ENCODE assay signal across 1 cellular context in the genomic region with DNA sequence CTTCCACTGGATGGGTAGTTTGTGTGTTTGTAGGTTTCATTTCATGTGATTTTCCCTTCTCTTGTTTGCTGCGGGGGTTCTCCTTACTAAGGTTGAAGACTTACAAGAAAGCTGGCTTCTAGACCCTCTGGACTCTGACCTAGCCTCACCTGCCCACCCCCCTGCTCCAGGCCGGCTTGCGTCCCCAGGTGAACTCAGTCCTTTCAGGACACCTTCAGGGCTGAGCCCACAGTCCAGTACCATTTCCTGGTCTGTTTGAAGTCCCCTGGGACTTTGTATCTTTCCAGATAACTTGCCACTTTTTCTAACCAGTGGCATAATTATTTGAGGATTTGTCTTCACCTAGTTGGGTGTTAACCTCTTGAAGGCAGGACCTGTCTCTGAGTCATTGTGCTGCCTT.
TF ChIP-seq lines count a peak whose summit lies in the region.

No MANE protein-coding gene starts in this region.

TF ChIP-seq in HepG2, 621 proteins besides CTCF, POLR2A, EP300 and RAD21 (continued from another document and continues in another):
- TF ChIP-seq, protein P1, sequence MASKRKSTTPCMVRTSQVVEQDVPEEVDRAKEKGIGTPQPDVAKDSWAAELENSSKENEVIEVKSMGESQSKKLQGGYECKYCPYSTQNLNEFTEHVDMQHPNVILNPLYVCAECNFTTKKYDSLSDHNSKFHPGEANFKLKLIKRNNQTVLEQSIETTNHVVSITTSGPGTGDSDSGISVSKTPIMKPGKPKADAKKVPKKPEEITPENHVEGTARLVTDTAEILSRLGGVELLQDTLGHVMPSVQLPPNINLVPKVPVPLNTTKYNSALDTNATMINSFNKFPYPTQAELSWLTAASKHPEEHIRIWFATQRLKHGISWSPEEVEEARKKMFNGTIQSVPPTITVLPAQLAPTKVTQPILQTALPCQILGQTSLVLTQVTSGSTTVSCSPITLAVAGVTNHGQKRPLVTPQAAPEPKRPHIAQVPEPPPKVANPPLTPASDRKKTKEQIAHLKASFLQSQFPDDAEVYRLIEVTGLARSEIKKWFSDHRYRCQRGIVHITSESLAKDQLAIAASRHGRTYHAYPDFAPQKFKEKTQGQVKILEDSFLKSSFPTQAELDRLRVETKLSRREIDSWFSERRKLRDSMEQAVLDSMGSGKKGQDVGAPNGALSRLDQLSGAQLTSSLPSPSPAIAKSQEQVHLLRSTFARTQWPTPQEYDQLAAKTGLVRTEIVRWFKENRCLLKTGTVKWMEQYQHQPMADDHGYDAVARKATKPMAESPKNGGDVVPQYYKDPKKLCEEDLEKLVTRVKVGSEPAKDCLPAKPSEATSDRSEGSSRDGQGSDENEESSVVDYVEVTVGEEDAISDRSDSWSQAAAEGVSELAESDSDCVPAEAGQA (IDR thresholded peaks at IDR 0.05; ENCODE audit: low read depth): no peak
- TF ChIP-seq, protein P1 (CRISPR knock-in tag; IDR thresholded peaks at IDR 0.05; ENCODE audit: borderline replicate concordance): no peak
- TF ChIP-seq RXRB (CRISPR knock-in tag; IDR thresholded peaks at IDR 0.05; ENCODE audit: borderline replicate concordance) (peak; percentile 96), LBX2 (CRISPR knock-in tag; IDR thresholded peaks at IDR 0.05; ENCODE audit: borderline replicate concordance) (no peak), KLF6 (CRISPR knock-in tag; IDR thresholded peaks at IDR 0.05) (no peak), TCF7 (IDR thresholded peaks at IDR 0.05; ENCODE audit: low read depth) (0 out of 2 replicates have a peak, but pooled peaks have one; percentile 13), PITX1 (CRISPR knock-in tag; IDR thresholded peaks at IDR 0.05) (peak; percentile 43; the same call in 1 of the 2 replicates), MED1 (CRISPR knock-in tag; IDR thresholded peaks at IDR 0.05) (peak; percentile 55; the same call in 1 of the 2 replicates), SOX13 (IDR thresholded peaks at IDR 0.05) (no peak), SOX13 (CRISPR knock-in tag; conservative IDR thresholded peaks at IDR 0.05 in 1 of 2, IDR thresholded peaks at IDR 0.05 in 1 of 2) (0 out of 4 replicates have a peak, but pooled peaks of 1 of the 2 experiments have one; percentile 10), ZNF687 (CRISPR knock-in tag; IDR thresholded peaks at IDR 0.05) (peak; percentile 65), ELF3 (CRISPR knock-in tag; IDR thresholded peaks at IDR 0.05) (peak; percentile 79), ZNF547 (CRISPR knock-in tag; IDR thresholded peaks at IDR 0.05) (no peak), TBX2 (CRISPR knock-in tag; IDR thresholded peaks at IDR 0.05; ENCODE audit: borderline replicate concordance) (peak; percentile 45; the same call in 1 of the 2 replicates), RARA (CRISPR knock-in tag; IDR thresholded peaks at IDR 0.05) (peak; percentile 47; the same call in 1 of the 2 replicates), BCL6 (CRISPR knock-in tag; IDR thresholded peaks at IDR 0.05) (peak; percentile 34; the same call in 1 of the 2 replicates), FOXK1 (CRISPR knock-in tag; IDR thresholded peaks at IDR 0.05; ENCODE audit: borderline replicate concordance, low read depth) (no peak), ATF4 (CRISPR knock-in tag; IDR thresholded peaks at IDR 0.05) (no peak), ELF1 (CRISPR knock-in tag; IDR thresholded peaks at IDR 0.05) (peak; percentile 43; the same call in 1 of the 2 replicates), ZNF652 (CRISPR knock-in tag; IDR thresholded peaks at IDR 0.05; ENCODE audit: borderline replicate concordance, low read depth) (peak; percentile 75), NKX3-1 (CRISPR knock-in tag; IDR thresholded peaks at IDR 0.05) (no peak), HNF4G (IDR thresholded peaks at IDR 0.05; ENCODE audit: borderline replicate concordance, low read depth, low read length) (peak; percentile 77), HNF4G (CRISPR knock-in tag; IDR thresholded peaks at IDR 0.05; ENCODE audit: borderline replicate concordance, low read depth) (peak; percentile 54; the same call in 1 of the 2 replicates), SIN3A (IDR thresholded peaks at IDR 0.05; ENCODE audit: borderline replicate concordance, low read depth, low read length) (no peak), HNF4A (CRISPR knock-in tag; IDR thresholded peaks at IDR 0.05) (peak; percentile 86), ZNF629 (CRISPR knock-in tag; conservative IDR thresholded peaks at IDR 0.05) (no peak), RXRA (CRISPR knock-in tag; IDR thresholded peaks at IDR 0.05) (peak; percentile 94)
- TF ChIP-seq, protein P2, sequence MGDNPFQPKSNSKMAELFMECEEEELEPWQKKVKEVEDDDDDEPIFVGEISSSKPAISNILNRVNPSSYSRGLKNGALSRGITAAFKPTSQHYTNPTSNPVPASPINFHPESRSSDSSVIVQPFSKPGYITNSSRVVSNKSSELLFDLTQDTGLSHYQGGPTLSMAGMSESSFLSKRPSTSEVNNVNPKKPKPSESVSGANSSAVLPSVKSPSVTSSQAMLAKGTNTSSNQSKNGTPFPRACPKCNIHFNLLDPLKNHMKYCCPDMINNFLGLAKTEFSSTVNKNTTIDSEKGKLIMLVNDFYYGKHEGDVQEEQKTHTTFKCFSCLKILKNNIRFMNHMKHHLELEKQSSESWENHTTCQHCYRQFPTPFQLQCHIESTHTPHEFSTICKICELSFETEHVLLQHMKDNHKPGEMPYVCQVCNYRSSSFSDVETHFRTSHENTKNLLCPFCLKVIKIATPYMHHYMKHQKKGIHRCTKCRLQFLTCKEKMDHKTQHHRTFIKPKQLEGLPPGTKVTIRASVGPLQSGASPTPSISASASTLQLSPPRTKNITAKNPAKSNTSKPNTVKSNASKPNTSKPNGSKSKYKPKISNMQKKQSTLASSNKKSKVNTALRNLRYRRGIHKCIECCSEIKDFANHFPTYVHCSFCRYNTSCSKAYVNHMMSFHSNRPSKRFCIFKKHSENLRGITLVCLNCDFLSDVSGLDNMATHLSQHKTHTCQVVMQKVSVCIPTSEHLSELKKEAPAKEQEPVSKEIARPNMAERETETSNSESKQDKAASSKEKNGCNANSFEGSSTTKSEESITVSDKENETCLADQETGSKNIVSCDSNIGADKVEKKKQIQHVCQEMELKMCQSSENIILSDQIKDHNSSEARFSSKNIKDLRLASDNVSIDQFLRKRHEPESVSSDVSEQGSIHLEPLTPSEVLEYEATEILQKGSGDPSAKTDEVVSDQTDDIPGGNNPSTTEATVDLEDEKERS (CRISPR knock-in tag; IDR thresholded peaks at IDR 0.05): 0 out of 2 replicates have a peak, but pooled peaks have one; percentile 36
- TF ChIP-seq, protein P3, sequence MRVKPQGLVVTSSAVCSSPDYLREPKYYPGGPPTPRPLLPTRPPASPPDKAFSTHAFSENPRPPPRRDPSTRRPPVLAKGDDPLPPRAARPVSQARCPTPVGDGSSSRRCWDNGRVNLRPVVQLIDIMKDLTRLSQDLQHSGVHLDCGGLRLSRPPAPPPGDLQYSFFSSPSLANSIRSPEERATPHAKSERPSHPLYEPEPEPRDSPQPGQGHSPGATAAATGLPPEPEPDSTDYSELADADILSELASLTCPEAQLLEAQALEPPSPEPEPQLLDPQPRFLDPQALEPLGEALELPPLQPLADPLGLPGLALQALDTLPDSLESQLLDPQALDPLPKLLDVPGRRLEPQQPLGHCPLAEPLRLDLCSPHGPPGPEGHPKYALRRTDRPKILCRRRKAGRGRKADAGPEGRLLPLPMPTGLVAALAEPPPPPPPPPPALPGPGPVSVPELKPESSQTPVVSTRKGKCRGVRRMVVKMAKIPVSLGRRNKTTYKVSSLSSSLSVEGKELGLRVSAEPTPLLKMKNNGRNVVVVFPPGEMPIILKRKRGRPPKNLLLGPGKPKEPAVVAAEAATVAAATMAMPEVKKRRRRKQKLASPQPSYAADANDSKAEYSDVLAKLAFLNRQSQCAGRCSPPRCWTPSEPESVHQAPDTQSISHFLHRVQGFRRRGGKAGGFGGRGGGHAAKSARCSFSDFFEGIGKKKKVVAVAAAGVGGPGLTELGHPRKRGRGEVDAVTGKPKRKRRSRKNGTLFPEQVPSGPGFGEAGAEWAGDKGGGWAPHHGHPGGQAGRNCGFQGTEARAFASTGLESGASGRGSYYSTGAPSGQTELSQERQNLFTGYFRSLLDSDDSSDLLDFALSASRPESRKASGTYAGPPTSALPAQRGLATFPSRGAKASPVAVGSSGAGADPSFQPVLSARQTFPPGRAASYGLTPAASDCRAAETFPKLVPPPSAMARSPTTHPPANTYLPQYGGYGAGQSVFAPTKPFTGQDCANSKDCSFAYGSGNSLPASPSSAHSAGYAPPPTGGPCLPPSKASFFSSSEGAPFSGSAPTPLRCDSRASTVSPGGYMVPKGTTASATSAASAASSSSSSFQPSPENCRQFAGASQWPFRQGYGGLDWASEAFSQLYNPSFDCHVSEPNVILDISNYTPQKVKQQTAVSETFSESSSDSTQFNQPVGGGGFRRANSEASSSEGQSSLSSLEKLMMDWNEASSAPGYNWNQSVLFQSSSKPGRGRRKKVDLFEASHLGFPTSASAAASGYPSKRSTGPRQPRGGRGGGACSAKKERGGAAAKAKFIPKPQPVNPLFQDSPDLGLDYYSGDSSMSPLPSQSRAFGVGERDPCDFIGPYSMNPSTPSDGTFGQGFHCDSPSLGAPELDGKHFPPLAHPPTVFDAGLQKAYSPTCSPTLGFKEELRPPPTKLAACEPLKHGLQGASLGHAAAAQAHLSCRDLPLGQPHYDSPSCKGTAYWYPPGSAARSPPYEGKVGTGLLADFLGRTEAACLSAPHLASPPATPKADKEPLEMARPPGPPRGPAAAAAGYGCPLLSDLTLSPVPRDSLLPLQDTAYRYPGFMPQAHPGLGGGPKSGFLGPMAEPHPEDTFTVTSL (CRISPR knock-in tag; IDR thresholded peaks at IDR 0.05; ENCODE audit: borderline replicate concordance): 0 out of 2 replicates have a peak, but pooled peaks have one; percentile 4
- TF ChIP-seq, protein P4, sequence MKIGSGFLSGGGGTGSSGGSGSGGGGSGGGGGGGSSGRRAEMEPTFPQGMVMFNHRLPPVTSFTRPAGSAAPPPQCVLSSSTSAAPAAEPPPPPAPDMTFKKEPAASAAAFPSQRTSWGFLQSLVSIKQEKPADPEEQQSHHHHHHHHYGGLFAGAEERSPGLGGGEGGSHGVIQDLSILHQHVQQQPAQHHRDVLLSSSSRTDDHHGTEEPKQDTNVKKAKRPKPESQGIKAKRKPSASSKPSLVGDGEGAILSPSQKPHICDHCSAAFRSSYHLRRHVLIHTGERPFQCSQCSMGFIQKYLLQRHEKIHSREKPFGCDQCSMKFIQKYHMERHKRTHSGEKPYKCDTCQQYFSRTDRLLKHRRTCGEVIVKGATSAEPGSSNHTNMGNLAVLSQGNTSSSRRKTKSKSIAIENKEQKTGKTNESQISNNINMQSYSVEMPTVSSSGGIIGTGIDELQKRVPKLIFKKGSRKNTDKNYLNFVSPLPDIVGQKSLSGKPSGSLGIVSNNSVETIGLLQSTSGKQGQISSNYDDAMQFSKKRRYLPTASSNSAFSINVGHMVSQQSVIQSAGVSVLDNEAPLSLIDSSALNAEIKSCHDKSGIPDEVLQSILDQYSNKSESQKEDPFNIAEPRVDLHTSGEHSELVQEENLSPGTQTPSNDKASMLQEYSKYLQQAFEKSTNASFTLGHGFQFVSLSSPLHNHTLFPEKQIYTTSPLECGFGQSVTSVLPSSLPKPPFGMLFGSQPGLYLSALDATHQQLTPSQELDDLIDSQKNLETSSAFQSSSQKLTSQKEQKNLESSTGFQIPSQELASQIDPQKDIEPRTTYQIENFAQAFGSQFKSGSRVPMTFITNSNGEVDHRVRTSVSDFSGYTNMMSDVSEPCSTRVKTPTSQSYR (CRISPR knock-in tag; IDR thresholded peaks at IDR 0.05; ENCODE audit: borderline replicate concordance): peak; percentile 29; the same call in 1 of the 2 replicates
